In genomic region chr15:49215768-49216739, GRCh38 we compare ENCODE assay signal across 7 cellular contexts.
DNase-seq lines count a peak whose midpoint lies in the region; ATAC-seq, FAIRE-seq and TF ChIP-seq lines count a peak whose summit lies in the region.

No MANE protein-coding gene starts in this region.

- no peak for FAIRE-seq in D721Med (lab: Jason Lieb, UNC)

- no peak for TF ChIP-seq CTCF in D721Med (IDR thresholded peaks at IDR 0.05; ENCODE audit: insufficient read depth, missing control alignments)

- peak; percentile 13 for DNase-seq in HEK293T (ENCODE audit: extremely low spot score)
- peak; percentile 38 for DNase-seq in NCI-H1105 (lab: John Stamatoyannopoulos, UW)
- DNase-seq in glomerular visceral epithelial cell (ENCODE audit: extremely low spot score), result peak; percentile 80
- no peak for DNase-seq in AG20443 (ENCODE audit: low spot score)
- no peak for DNase-seq in midbrain (lab: John Stamatoyannopoulos, UW)
- DNase-seq in D721Med (ENCODE audit: insufficient read length, low spot score), result no peak

- peak; percentile 100 for ATAC-seq in GM18867 (IDR thresholded peaks at IDR 0.05; ENCODE audit: unreplicated experiment)

- POLR2A ChIA-PET in HEK293T (lab: Yijun Ruan, JAX), result no interaction called here

- CTCF ChIA-PET in HEK293T (lab: Yijun Ruan, JAX), result interaction anchor here (0.5 kb wide), 1 partner anchor 566 kb away, joined by 4 read pairs; no protein-coding TSS in a partner anchor

TF ChIP-seq in HEK293T, 16 proteins besides CTCF, POLR2A, EP300 and RAD21:
- no peak for TF ChIP-seq ARNT (IDR thresholded peaks at IDR 0.05)
- no peak for TF ChIP-seq ELF4 (IDR thresholded peaks at IDR 0.05)
- TF ChIP-seq BHLHE40 (IDR thresholded peaks at IDR 0.05; ENCODE audit: borderline replicate concordance), result no peak
- no peak for TF ChIP-seq L3MBTL2 (conservative IDR thresholded peaks at IDR 0.05)
- no peak for TF ChIP-seq FOXA1 (IDR thresholded peaks at IDR 0.05)
- no peak for TF ChIP-seq NFRKB (IDR thresholded peaks at IDR 0.05)
- TF ChIP-seq CTBP1 (IDR thresholded peaks at IDR 0.05; ENCODE audit: borderline replicate concordance), result no peak
- TF ChIP-seq, protein P1, sequence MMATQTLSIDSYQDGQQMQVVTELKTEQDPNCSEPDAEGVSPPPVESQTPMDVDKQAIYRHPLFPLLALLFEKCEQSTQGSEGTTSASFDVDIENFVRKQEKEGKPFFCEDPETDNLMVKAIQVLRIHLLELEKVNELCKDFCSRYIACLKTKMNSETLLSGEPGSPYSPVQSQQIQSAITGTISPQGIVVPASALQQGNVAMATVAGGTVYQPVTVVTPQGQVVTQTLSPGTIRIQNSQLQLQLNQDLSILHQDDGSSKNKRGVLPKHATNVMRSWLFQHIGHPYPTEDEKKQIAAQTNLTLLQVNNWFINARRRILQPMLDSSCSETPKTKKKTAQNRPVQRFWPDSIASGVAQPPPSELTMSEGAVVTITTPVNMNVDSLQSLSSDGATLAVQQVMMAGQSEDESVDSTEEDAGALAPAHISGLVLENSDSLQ (IDR thresholded peaks at IDR 0.05), result no peak

Comparison
In these comparisons a context has a peak if more than half of its experiments do, and no peak if none do; other contexts are left out.
1. DNase-seq: peak in HEK293T (single experiment), NCI-H1105 (single experiment) and glomerular visceral epithelial cell (single experiment); none in AG20443 (single experiment), midbrain (single experiment) and D721Med (single experiment).